1 cellular context compared by ENCODE assay signal in the genomic region with DNA sequence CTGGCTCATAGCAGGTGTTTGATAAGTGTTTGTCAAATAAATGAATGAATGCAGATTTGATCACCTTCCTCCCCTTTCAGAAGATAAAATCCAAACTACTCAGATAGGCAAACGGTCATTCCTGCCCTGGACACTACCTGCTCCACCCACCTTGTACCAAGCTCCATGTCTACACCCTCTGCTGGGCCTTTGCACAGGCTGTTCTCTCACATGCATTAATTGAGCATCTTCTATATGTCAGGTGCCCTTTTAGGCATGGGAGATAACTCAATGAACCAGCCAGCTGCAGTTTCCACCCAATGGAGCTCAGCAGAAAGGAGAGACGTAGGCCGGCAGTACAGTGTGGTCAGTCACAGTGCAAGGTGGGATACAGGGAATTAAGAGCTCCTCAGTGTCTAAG.
TF ChIP-seq lines count a peak whose summit lies in the region.

No MANE protein-coding gene starts in this region.

TF ChIP-seq in K562, 482 proteins besides CTCF, POLR2A, EP300 and RAD21 (continued from another document):
- TF ChIP-seq, protein P1, sequence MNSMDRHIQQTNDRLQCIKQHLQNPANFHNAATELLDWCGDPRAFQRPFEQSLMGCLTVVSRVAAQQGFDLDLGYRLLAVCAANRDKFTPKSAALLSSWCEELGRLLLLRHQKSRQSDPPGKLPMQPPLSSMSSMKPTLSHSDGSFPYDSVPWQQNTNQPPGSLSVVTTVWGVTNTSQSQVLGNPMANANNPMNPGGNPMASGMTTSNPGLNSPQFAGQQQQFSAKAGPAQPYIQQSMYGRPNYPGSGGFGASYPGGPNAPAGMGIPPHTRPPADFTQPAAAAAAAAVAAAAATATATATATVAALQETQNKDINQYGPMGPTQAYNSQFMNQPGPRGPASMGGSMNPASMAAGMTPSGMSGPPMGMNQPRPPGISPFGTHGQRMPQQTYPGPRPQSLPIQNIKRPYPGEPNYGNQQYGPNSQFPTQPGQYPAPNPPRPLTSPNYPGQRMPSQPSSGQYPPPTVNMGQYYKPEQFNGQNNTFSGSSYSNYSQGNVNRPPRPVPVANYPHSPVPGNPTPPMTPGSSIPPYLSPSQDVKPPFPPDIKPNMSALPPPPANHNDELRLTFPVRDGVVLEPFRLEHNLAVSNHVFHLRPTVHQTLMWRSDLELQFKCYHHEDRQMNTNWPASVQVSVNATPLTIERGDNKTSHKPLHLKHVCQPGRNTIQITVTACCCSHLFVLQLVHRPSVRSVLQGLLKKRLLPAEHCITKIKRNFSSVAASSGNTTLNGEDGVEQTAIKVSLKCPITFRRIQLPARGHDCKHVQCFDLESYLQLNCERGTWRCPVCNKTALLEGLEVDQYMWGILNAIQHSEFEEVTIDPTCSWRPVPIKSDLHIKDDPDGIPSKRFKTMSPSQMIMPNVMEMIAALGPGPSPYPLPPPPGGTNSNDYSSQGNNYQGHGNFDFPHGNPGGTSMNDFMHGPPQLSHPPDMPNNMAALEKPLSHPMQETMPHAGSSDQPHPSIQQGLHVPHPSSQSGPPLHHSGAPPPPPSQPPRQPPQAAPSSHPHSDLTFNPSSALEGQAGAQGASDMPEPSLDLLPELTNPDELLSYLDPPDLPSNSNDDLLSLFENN (IDR thresholded peaks at IDR 0.05; ENCODE audit: low read depth in 2 of 2, low read length in 2 of 2), result no peak
- TF ChIP-seq E4F1 (CRISPR knock-in tag; IDR thresholded peaks at IDR 0.05; ENCODE audit: borderline replicate concordance), result no peak
- TF ChIP-seq ZNF445 (CRISPR knock-in tag; IDR thresholded peaks at IDR 0.05; ENCODE audit: low read depth), result no peak
- TF ChIP-seq RBFOX2 (IDR thresholded peaks at IDR 0.05; ENCODE audit: low read depth, low read length), result no peak
- no peak for TF ChIP-seq POLR2G (IDR thresholded peaks at IDR 0.05; ENCODE audit: low read depth, low read length)
- 0 out of 2 replicates have a peak, but pooled peaks have one; percentile 9 for TF ChIP-seq CTBP1 (IDR thresholded peaks at IDR 0.05; ENCODE audit: borderline replicate concordance)
- TF ChIP-seq RBM34 (IDR thresholded peaks at IDR 0.05; ENCODE audit: borderline replicate concordance, insufficient read depth, low read length), result no peak
- TF ChIP-seq SAFB (IDR thresholded peaks at IDR 0.05; ENCODE audit: borderline replicate concordance, low read depth, low read length), result no peak
- TF ChIP-seq ZNF282 (CRISPR knock-in tag; IDR thresholded peaks at IDR 0.05), result no peak
- no peak for TF ChIP-seq ZBTB49 (CRISPR knock-in tag; IDR thresholded peaks at IDR 0.05; ENCODE audit: borderline replicate concordance)
- TF ChIP-seq SMARCA4 (IDR thresholded peaks at IDR 0.05), result no peak
- no peak for TF ChIP-seq POLR2H (tag; IDR thresholded peaks at IDR 0.05; ENCODE audit: low read depth)
- 0 out of 2 replicates have a peak, but pooled peaks have one; percentile 19 for TF ChIP-seq HDAC2 (IDR thresholded peaks at IDR 0.05)
- TF ChIP-seq RB1 (IDR thresholded peaks at IDR 0.05; ENCODE audit: low read depth), result no peak
- no peak for TF ChIP-seq TOE1 (IDR thresholded peaks at IDR 0.05; ENCODE audit: borderline replicate concordance)
- TF ChIP-seq TOE1 (CRISPR knock-in tag; IDR thresholded peaks at IDR 0.05; ENCODE audit: borderline replicate concordance, low read depth), result no peak
- peak; percentile 60 for TF ChIP-seq RBM25 (IDR thresholded peaks at IDR 0.05; ENCODE audit: low read depth, low read length, severe bottlenecking)
- no peak for TF ChIP-seq CEBPB (tag; IDR thresholded peaks at IDR 0.05)
- TF ChIP-seq HMG20B (CRISPR knock-in tag; IDR thresholded peaks at IDR 0.05), result no peak
- no peak for TF ChIP-seq PURB (CRISPR knock-in tag; IDR thresholded peaks at IDR 0.05; ENCODE audit: low read depth)
- no peak for TF ChIP-seq JUN (IDR thresholded peaks at IDR 0.05; ENCODE audit: borderline replicate concordance, low read depth, low read length)
- no peak for TF ChIP-seq JUN (CRISPR knock-in tag; IDR thresholded peaks at IDR 0.05; ENCODE audit: borderline replicate concordance)
- TF ChIP-seq ERF (CRISPR knock-in tag; IDR thresholded peaks at IDR 0.05), result no peak
- TF ChIP-seq CSDE1 (IDR thresholded peaks at IDR 0.05), result no peak
- TF ChIP-seq CREB5 (CRISPR knock-in tag; IDR thresholded peaks at IDR 0.05), result no peak
- no peak for TF ChIP-seq PRPF4 (IDR thresholded peaks at IDR 0.05; ENCODE audit: insufficient read depth, low read depth, low read length, poor library complexity, severe bottlenecking)
TF ChIP-seq in K562: peak in this region for 3.
